ENCODE assay signal across 17 cellular contexts in the genomic region with DNA sequence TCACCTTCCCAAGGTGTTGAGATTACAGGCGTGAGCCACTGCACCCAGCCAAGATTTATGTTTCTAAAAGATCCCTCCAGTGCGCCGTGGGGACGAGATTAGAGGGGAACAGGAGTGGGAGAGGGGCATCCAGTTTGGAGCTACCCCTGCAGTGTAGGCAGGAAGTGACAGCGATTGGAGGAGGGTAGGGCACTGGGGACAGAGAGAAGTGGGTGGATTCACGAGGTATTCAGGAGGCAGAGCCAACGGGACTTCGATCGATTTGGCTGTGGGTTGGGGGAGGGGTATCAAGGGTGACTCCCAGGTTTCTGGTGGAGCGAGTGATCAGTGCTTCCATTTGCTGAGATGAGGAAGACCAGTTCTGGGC.
"Had no signal": no experiment of that assay in that cellular context is flagged by ENCODE, and none has a peak within 500 bp of the region (broad histone marks: within the 10 kb centered on the region; RNA-seq: fewer than 3 reads in every experiment).

No MANE protein-coding gene starts in this region.

- H3K27ac Mint-ChIP-seq: naive thymus-derived CD8-positive, alpha-beta T cell; progenitor cell of endocrine pancreas had no signal

- H3K36me3 ChIP-seq: gastrocnemius medialis, heart right ventricle, pancreas, tibial artery, upper lobe of left lung, uterus had no signal

- H3K27ac ChIP-seq: gastrocnemius medialis, heart right ventricle, pancreas, tibial artery, upper lobe of left lung, uterus had no signal

- H3K27me3 ChIP-seq: pancreas, upper lobe of left lung, uterus had no signal

- H3K36me3 Mint-ChIP-seq: naive thymus-derived CD8-positive, alpha-beta T cell had no signal

- H3K9me3 Mint-ChIP-seq: naive thymus-derived CD8-positive, alpha-beta T cell had no signal

- H3K4me3 ChIP-seq: gastrocnemius medialis, heart right ventricle, pancreas, smooth muscle cell, tibial artery, upper lobe of left lung, uterus had no signal

- H3K4me3 Mint-ChIP-seq: naive thymus-derived CD8-positive, alpha-beta T cell had no signal

- H3K9me3 ChIP-seq: gastrocnemius medialis, heart right ventricle, pancreas, tibial artery, upper lobe of left lung, uterus had no signal

- H3K4me1 ChIP-seq: gastrocnemius medialis, heart right ventricle, pancreas, tibial artery, upper lobe of left lung, uterus had no signal

- H3K4me2 ChIP-seq: smooth muscle cell had no signal

- DNase-seq: effector memory CD4-positive, alpha-beta T cell; gastrocnemius medialis; heart right ventricle; hypothalamus; kidney glomerular epithelial cell; mammary epithelial cell; naive thymus-derived CD8-positive, alpha-beta T cell; occipital lobe; pancreas; right cardiac atrium; stimulated activated CD4-positive, alpha-beta T cell treated with anti-CD3 and anti-CD28 coated beads, Interleukin-2, amount 100 ng/mL, for 48 hours; stimulated activated naive CD4-positive, alpha-beta T cell treated with Interleukin-2 at 50 U/mL for 16 hours; tibial artery; upper lobe of left lung; uterus had no signal
